26 cellular contexts compared by ENCODE assay signal in genomic region chr13:96925466-96925865, GRCh38.
DNase-seq lines count a peak whose midpoint lies in the region; ATAC-seq, FAIRE-seq and TF ChIP-seq lines count a peak whose summit lies in the region.
"Had no signal": no experiment of that assay in that cellular context is flagged by ENCODE, and none has a peak within 500 bp of the region (broad histone marks: within the 10 kb centered on the region; RNA-seq: fewer than 3 reads in every experiment).

No MANE protein-coding gene starts in this region.

- peak; percentile 39; the same call in 2 of the 3 replicates for ATAC-seq in HepG2
- ATAC-seq in right lobe of liver = no peak
- ATAC-seq in pancreas = peak; percentile 46 to 79 (median 68)
- ATAC-seq in activated CD8-positive, alpha-beta T cell treated with anti-CD3 and anti-CD28 coated beads for 36 hours = no peak
- ATAC-seq: CD8-positive, alpha-beta T cell; GM12878 had no signal

- intact Hi-C loops in HepG2 (cut with micrococcal nuclease; ENCODE audit: unreplicated experiment) = no loop called here
- intact Hi-C loops in right lobe of liver (cut with DNase I) = no loop called here
- intact Hi-C loops in pancreas (cut with DNase I) = no loop called here
- intact Hi-C loops in A673 (cut with micrococcal nuclease; ENCODE audit: unreplicated experiment) = no loop called here
- intact Hi-C loops in activated CD8-positive, alpha-beta T cell treated with anti-CD3 and anti-CD28 coated beads for 36 hours (cut with micrococcal nuclease) = no loop called here

- in situ Hi-C loops in HepG2 (cut with HindIII; ENCODE audit: extremely low pct_ligation_motif_present, low pct_unique_long_range_greater_than_20kb) = no loop called here

- H3K27me3 ChIP-seq in HepG2 (ENCODE audit: control insufficient read depth in 1 of 2, insufficient read depth in 2 of 2, low read length in 2 of 2) = peaks cover 0 to 4% of the 10 kb centered on the region in 2 experiments; a peak in 1 of 5 replicates
- no peaks in the 10 kb centered on the region for H3K27me3 ChIP-seq in right lobe of liver
- H3K27me3 ChIP-seq in hepatocyte = no peaks in the 10 kb centered on the region
- H3K27me3 ChIP-seq in pancreas = no peaks in the 10 kb centered on the region
- no peaks in the 10 kb centered on the region for H3K27me3 ChIP-seq in small intestine (ENCODE audit: control insufficient read depth in 2 of 2, insufficient read depth in 2 of 2, low read length in 2 of 2)
- H3K27me3 ChIP-seq in A673 (replicated peaks; ENCODE audit: insufficient read depth, low read depth, low read length, poor library complexity) = no peaks in the 10 kb centered on the region
- H3K27me3 ChIP-seq: BLaER1 treated with 17β-estradiol and CSF1 and Interleukin-3, amounts not matched to agents 10 nM and 100 nM had no signal

- BruUV-seq in HepG2 (replicated peaks; lab: Mats Ljungman, UMichigan) (no TSS peak), A673 (replicated peaks; lab: Mats Ljungman, UMichigan) (no TSS peak)

- H3K27me3 Mint-ChIP-seq in activated CD8-positive, alpha-beta T cell treated with anti-CD3 and anti-CD28 coated beads for 36 hours = no peaks in the 10 kb centered on the region
- H3K27me3 Mint-ChIP-seq: B cell had no signal

- WGBS in HepG2 (ENCODE audit: low lambda C conversion rate) = 18% methylated on average over 2 of the region's 2 CpGs
- WGBS in right lobe of liver (ENCODE audit: insufficient coverage, low coverage, low lambda C conversion rate, missing lambda C conversion rate) = 40% methylated on average over 2 of the region's 2 CpGs
- 69% methylated on average over 2 of the region's 2 CpGs for WGBS in hepatocyte (ENCODE audit: low lambda C conversion rate, missing lambda C conversion rate)
- WGBS in pancreas, 2 donors = 37 to 40% methylated on average over 2 of the region's 2 CpGs
- 29 to 55% (median 43%) methylated on average over 2 of the region's 2 CpGs for WGBS in small intestine, 3 donors

- no peaks in the 10 kb centered on the region for H3K9me2 ChIP-seq in hepatocyte (replicated peaks; ENCODE audit: insufficient read depth)

- no peak for TF ChIP-seq RAD21 in HepG2 (CRISPR knock-in tag; IDR thresholded peaks at IDR 0.05)

- DNase-seq in HepG2 (ENCODE audit: low spot score) (peak; percentile 6), right lobe of liver (no peak), hepatocyte (ENCODE audit: low spot score) (peak; percentile 26), pancreas (peak in 1 of 6 donors; percentile 21), small intestine (peak; percentile 49), A673 (ENCODE audit: low spot score) (no peak), caudate nucleus (lab: John Stamatoyannopoulos, UW) (no peak)
- no peak for DNase-seq in activated CD8-positive, alpha-beta T cell treated with anti-CD3 and anti-CD28 coated beads for 36 hours
- DNase-seq: 8988T; AML-193; Calu3; CD4-positive, alpha-beta T cell; CD8-positive, alpha-beta T cell; DMS 273 treated with DMSO at 0.1 percent for 48 hours; DMS79; DND-41; EL; GDM1 had no signal

- H3K79me2 ChIP-seq in HepG2 (ENCODE audit: insufficient read depth, low read length) (no peaks in the 10 kb centered on the region), hepatocyte (no peaks in the 10 kb centered on the region)

- H3K4me2 ChIP-seq in HepG2 (ENCODE audit: low read depth, low read length) (no peak overlapping the region), hepatocyte (no peak overlapping the region)
- H3K4me2 ChIP-seq: BLaER1 treated with 17β-estradiol and CSF1 and Interleukin-3, amounts not matched to agents 10 nM and 100 nM had no signal

- no peak overlapping the region for H3K9ac ChIP-seq in HepG2 (ENCODE audit: insufficient read depth, low read depth, low read length)
- H3K9ac ChIP-seq: BLaER1 treated with 17β-estradiol and CSF1 and Interleukin-3, amounts not matched to agents 10 nM and 100 nM had no signal

- H2AFZ ChIP-seq in HepG2 (ENCODE audit: low read length) (no peak overlapping the region), hepatocyte (no peak overlapping the region)

- TF ChIP-seq EP300 in HepG2 (IDR thresholded peaks at IDR 0.05; ENCODE audit: low read depth in 2 of 2, low read length in 2 of 2) (no peak), HepG2 (CRISPR knock-in tag; IDR thresholded peaks at IDR 0.05; ENCODE audit: borderline replicate concordance) (no peak)

- peaks cover 3% of the 10 kb centered on the region; the same call in 1 of the 2 replicates for H4K20me1 ChIP-seq in HepG2 (ENCODE audit: insufficient read depth, low read length)
- no peaks in the 10 kb centered on the region for H4K20me1 ChIP-seq in hepatocyte (ENCODE audit: insufficient read depth, poor library complexity, severe bottlenecking)
- H4K20me1 ChIP-seq: BLaER1 treated with 17β-estradiol and CSF1 and Interleukin-3, amounts not matched to agents 10 nM and 100 nM had no signal

- H3K9me3 ChIP-seq in HepG2 (ENCODE audit: low read length) (no peaks in the 10 kb centered on the region), right lobe of liver (no peaks in the 10 kb centered on the region), hepatocyte (ENCODE audit: low read depth) (no peaks in the 10 kb centered on the region), pancreas (peaks cover 0 to 3% (median 0%) of the 10 kb centered on the region in 4 donors), small intestine (ENCODE audit: control insufficient read depth, low read depth) (no peaks in the 10 kb centered on the region), A673 (ENCODE audit: low read depth, low read length, poor library complexity, severe bottlenecking) (no peaks in the 10 kb centered on the region)

- H3K4me1 Mint-ChIP-seq in activated CD8-positive, alpha-beta T cell treated with anti-CD3 and anti-CD28 coated beads for 36 hours (ENCODE audit: low read depth) = no peaks in the 10 kb centered on the region
- H3K4me1 Mint-ChIP-seq: B cell had no signal

- FAIRE-seq in HepG2 (lab: Jason Lieb, UNC) (no peak), pancreas (lab: Jason Lieb, UNC) (no peak), small intestine (lab: Jason Lieb, UNC) (no peak)
- FAIRE-seq: A204.1, D721Med, GM12878, GM12892, GM18507 had no signal

- POLR2A ChIA-PET in HepG2 (lab: Yijun Ruan, JAX) = no interaction called here
- POLR2A ChIA-PET in A673 (lab: Charles Lee; ENCODE audit: low non-redundant PET) = no interaction called here
- POLR2A ChIA-PET in activated CD8-positive, alpha-beta T cell treated with anti-CD3 and anti-CD28 coated beads for 36 hours (lab: Charles Lee) = no interaction called here

- no peaks in the 10 kb centered on the region for H3K36me3 ChIP-seq in HepG2 (replicated peaks in 1 of 2; ENCODE audit: control insufficient read depth in 1 of 2, insufficient read depth in 2 of 2, low read length in 2 of 2)
- no peaks in the 10 kb centered on the region for H3K36me3 ChIP-seq in right lobe of liver
- H3K36me3 ChIP-seq in hepatocyte (replicated peaks; ENCODE audit: insufficient read depth, low read depth) = no peaks in the 10 kb centered on the region
- H3K36me3 ChIP-seq in pancreas = no peaks in the 10 kb centered on the region
- H3K36me3 ChIP-seq in small intestine (ENCODE audit: control insufficient read depth in 2 of 2, insufficient read depth in 2 of 2, low read length in 2 of 2) = no peaks in the 10 kb centered on the region
- no peaks in the 10 kb centered on the region for H3K36me3 ChIP-seq in A673 (ENCODE audit: insufficient read depth, low read length, poor library complexity, severe bottlenecking)
- H3K36me3 ChIP-seq: BLaER1 treated with 17β-estradiol and CSF1 and Interleukin-3, amounts not matched to agents 10 nM and 100 nM had no signal

- no peak overlapping the region for H3K4me3 Mint-ChIP-seq in activated CD8-positive, alpha-beta T cell treated with anti-CD3 and anti-CD28 coated beads for 36 hours
- H3K4me3 Mint-ChIP-seq: B cell; CD4-positive, alpha-beta T cell; CD8-positive, alpha-beta T cell had no signal

- no peak overlapping the region for H3K27ac Mint-ChIP-seq in activated CD8-positive, alpha-beta T cell treated with anti-CD3 and anti-CD28 coated beads for 36 hours
- H3K27ac Mint-ChIP-seq: B cell; CD4-positive, alpha-beta T cell; CD8-positive, alpha-beta T cell had no signal

- CTCF ChIA-PET in HepG2 (lab: Yijun Ruan, JAX; ENCODE audit: low intra/inter-chr PET ratio, low total read pairs) = no interaction called here
- CTCF ChIA-PET in A673 (lab: Charles Lee) = no interaction called here
- CTCF ChIA-PET in activated CD8-positive, alpha-beta T cell treated with anti-CD3 and anti-CD28 coated beads for 36 hours (lab: Charles Lee) = no interaction called here

- H3K4me3 ChIP-seq in HepG2 (replicated peaks in 1 of 3; ENCODE audit: insufficient read depth in 1 of 3, low read depth in 2 of 3, low read length in 3 of 3) (no peak overlapping the region), right lobe of liver (no peak overlapping the region), hepatocyte (no peak overlapping the region), pancreas (no peak overlapping the region), small intestine (ENCODE audit: low read depth in 1 of 2, low read length in 2 of 2) (no peak overlapping the region), A673 (ENCODE audit: low read depth, low read length, poor library complexity, severe bottlenecking) (no peak overlapping the region)
- H3K4me3 ChIP-seq: BLaER1 treated with 17β-estradiol and CSF1 and Interleukin-3, amounts not matched to agents 10 nM and 100 nM; GM12878 had no signal

- H3K4me1 ChIP-seq in HepG2 (ENCODE audit: insufficient read depth, low read length) (peaks cover 25% of the 10 kb centered on the region), right lobe of liver (no peaks in the 10 kb centered on the region), hepatocyte (ENCODE audit: insufficient read depth) (peaks cover 6% of the 10 kb centered on the region), pancreas (peaks cover 5 to 25% (median 12%) of the 10 kb centered on the region in 3 donors), small intestine (ENCODE audit: control insufficient read depth in 2 of 2, insufficient read depth in 1 of 2, low read depth in 1 of 2, low read length in 1 of 2) (no peaks in the 10 kb centered on the region), A673 (ENCODE audit: insufficient read depth, low read length, poor library complexity, severe bottlenecking) (no peaks in the 10 kb centered on the region)
- H3K4me1 ChIP-seq: BLaER1 treated with 17β-estradiol and CSF1 and Interleukin-3, amounts not matched to agents 10 nM and 100 nM had no signal

- H3K27ac ChIP-seq in HepG2 (ENCODE audit: extremely low read length, insufficient read depth, low read length) (no peak overlapping the region), right lobe of liver (no peak overlapping the region), hepatocyte (peak overlapping the region; percentile 53), pancreas (no peak overlapping the region), small intestine (ENCODE audit: low read depth in 1 of 2, low read length in 1 of 2) (no peak overlapping the region), A673 (ENCODE audit: low read depth, low read length, poor library complexity, severe bottlenecking) (no peak overlapping the region), caudate nucleus (ENCODE audit: low read depth, low read length) (no peak overlapping the region)
- H3K27ac ChIP-seq: BLaER1 treated with 17β-estradiol and CSF1 and Interleukin-3, amounts not matched to agents 10 nM and 100 nM; C4-2B had no signal

- TF ChIP-seq POLR2A in HepG2 (IDR thresholded peaks at IDR 0.05; ENCODE audit: insufficient read depth in 1 of 2, low read depth in 2 of 2, low read length in 2 of 2) (no peak), right lobe of liver (IDR thresholded peaks at IDR 0.05) (no peak)

- no peak for TF ChIP-seq CTCF in HepG2 (CRISPR knock-in tag; IDR thresholded peaks at IDR 0.05)
- no peak for TF ChIP-seq CTCF in right lobe of liver (IDR thresholded peaks at IDR 0.05)
- TF ChIP-seq CTCF in hepatocyte (IDR thresholded peaks at IDR 0.05; ENCODE audit: poor library complexity) = no peak
- TF ChIP-seq CTCF in pancreas (IDR thresholded peaks at IDR 0.05) = no peak
- TF ChIP-seq CTCF in A673 (conservative IDR thresholded peaks at IDR 0.05; ENCODE audit: low read depth, low read length) = no peak
- no peak for TF ChIP-seq CTCF in activated CD8-positive, alpha-beta T cell treated with anti-CD3 and anti-CD28 coated beads for 36 hours (IDR thresholded peaks at IDR 0.05)

- peaks cover 4% of the 10 kb centered on the region for H3K9me3 Mint-ChIP-seq in activated CD8-positive, alpha-beta T cell treated with anti-CD3 and anti-CD28 coated beads for 36 hours

- no peaks in the 10 kb centered on the region for H3K36me3 Mint-ChIP-seq in activated CD8-positive, alpha-beta T cell treated with anti-CD3 and anti-CD28 coated beads for 36 hours (ENCODE audit: low read depth)
- H3K36me3 Mint-ChIP-seq: CD8-positive, alpha-beta T cell had no signal

Comparison
In these comparisons a context has a peak if more than half of its experiments do, and no peak if none do; other contexts are left out.
1. ATAC-seq: peak in HepG2 (single experiment) and pancreas (4 of 4); none in right lobe of liver (0 of 4) and activated CD8-positive, alpha-beta T cell treated with anti-CD3 and anti-CD28 coated beads for 36 hours (single experiment).
2. DNase-seq: peak in HepG2 (single experiment), hepatocyte (single experiment) and small intestine (single experiment); none in right lobe of liver (0 of 3), A673 (single experiment), activated CD8-positive, alpha-beta T cell treated with anti-CD3 and anti-CD28 coated beads for 36 hours (single experiment) and caudate nucleus (0 of 61).